ENCODE assay signal across 9 cellular contexts in the genomic region with DNA sequence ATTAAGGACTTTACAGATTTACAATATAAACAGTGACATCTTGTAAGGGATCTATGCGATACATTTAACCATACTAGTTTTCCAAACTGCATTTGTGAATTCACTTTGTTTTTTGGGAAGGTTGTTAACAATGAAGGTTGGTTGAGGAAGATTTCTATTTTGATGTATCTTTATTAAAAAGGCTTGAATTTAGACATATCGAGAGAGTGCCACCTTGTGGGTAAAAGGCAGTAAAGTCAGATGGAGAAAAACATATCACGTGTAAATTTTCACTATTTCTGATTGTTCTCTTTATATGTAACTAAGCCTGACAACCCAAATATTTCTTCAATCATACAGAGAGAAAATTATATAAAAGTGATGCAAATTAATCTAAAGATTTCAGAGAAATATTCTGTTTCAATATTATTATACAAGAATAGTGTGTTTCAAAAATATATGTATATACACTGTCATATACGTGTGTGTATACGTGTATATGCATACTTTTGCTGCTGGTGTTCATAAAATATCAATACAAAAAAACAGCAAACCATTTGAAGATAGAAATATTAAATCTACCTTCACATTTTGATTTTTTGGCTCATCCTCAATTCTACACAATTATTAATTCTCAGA.
A peak's percentile ranks its signal among the peaks of the same experiment; 100 is the strongest.
DNase-seq lines count a peak whose midpoint lies in the region; ATAC-seq and TF ChIP-seq lines count a peak whose summit lies in the region.
"Had no signal": no experiment of that assay in that cellular context is flagged by ENCODE, and none has a peak within 500 bp of the region (broad histone marks: within the 10 kb centered on the region; RNA-seq: fewer than 3 reads in every experiment).

No MANE protein-coding gene starts in this region.

- H3K27ac ChIP-seq in osteoblast (ENCODE audit: low read depth, low read length) (no peak overlapping the region), testis (no peak overlapping the region)
- H3K27ac ChIP-seq: skin epidermis had no signal

- H3K27me3 ChIP-seq in osteoblast (ENCODE audit: insufficient read depth, low read length) (no peaks in the 10 kb centered on the region), testis (no peaks in the 10 kb centered on the region)

- intact Hi-C loops in testis (cut with DNase I; ENCODE audit: low total_unique reads) = loop anchor here (5.0 kb wide), 1 partner anchor 224 kb away; no protein-coding TSS in a partner anchor

- H3K4me3 ChIP-seq in choroid plexus epithelial cell (ENCODE audit: low read depth, low read length) = no peak overlapping the region
- H3K4me3 ChIP-seq in osteoblast (ENCODE audit: insufficient read depth, low read length) = no peak overlapping the region
- no peak overlapping the region for H3K4me3 ChIP-seq in testis
- H3K4me3 ChIP-seq: skin epidermis had no signal

- H3K4me1 ChIP-seq in osteoblast (ENCODE audit: insufficient read depth, low read length) (no peaks in the 10 kb centered on the region), testis (no peaks in the 10 kb centered on the region)

- DNase-seq in GM10266 (ENCODE audit: extremely low spot score) = no peak
- DNase-seq in LoVo (ENCODE audit: low spot score) = peak; percentile 3
- peak; percentile 59 for DNase-seq in choroid plexus epithelial cell (ENCODE audit: low read depth)
- DNase-seq in osteoblast (ENCODE audit: insufficient read length, low spot score, missing footprints) = no peak
- DNase-seq in NCI-H526 treated with DMSO at 0.1 percent for 48 hours (lab: John Stamatoyannopoulos, UW) = no peak
- no peak for DNase-seq in NCI-H1930 (lab: John Stamatoyannopoulos, UW)
- DNase-seq in testis = no peak

- H3K36me3 ChIP-seq in osteoblast (ENCODE audit: insufficient read depth, low read length) = no peaks in the 10 kb centered on the region
- no peaks in the 10 kb centered on the region for H3K36me3 ChIP-seq in testis (ENCODE audit: low read depth, missing control alignments)

- no peak for ATAC-seq in HG03342 (IDR thresholded peaks at IDR 0.05; ENCODE audit: unreplicated experiment)

- no peaks in the 10 kb centered on the region for H4K20me1 ChIP-seq in osteoblast (ENCODE audit: insufficient read depth, low read length)

- no peaks in the 10 kb centered on the region for H3K79me2 ChIP-seq in osteoblast (ENCODE audit: insufficient read depth, low read length)

- no peak overlapping the region for H3K4me2 ChIP-seq in osteoblast (ENCODE audit: insufficient read depth, low read length)

- no peaks in the 10 kb centered on the region for H3K9me3 ChIP-seq in osteoblast (ENCODE audit: low read depth, low read length)
- H3K9me3 ChIP-seq in testis = no peaks in the 10 kb centered on the region

- peak; percentile 50 for TF ChIP-seq CTCF in GM10266 (IDR thresholded peaks at IDR 0.05; ENCODE audit: control insufficient read depth, insufficient read depth, low read depth, missing control alignments)
- peak; percentile 66 for TF ChIP-seq CTCF in choroid plexus epithelial cell (conservative IDR thresholded peaks at IDR 0.05; ENCODE audit: low read depth, low read length)
- peak; percentile 13 for TF ChIP-seq CTCF in osteoblast (IDR thresholded peaks at IDR 0.05; ENCODE audit: extremely low read depth, low read depth, low read length)
- peak in 1 of 3 experiments; percentile 11 for TF ChIP-seq CTCF in testis (IDR thresholded peaks at IDR 0.05)

- WGBS in testis, 2 donors = 38 to 51% methylated on average over 5 of the region's 5 CpGs

- no peak overlapping the region for H2AFZ ChIP-seq in osteoblast (ENCODE audit: low read length)

- no peak for TF ChIP-seq POLR2A in testis (IDR thresholded peaks at IDR 0.05)

Comparison
In these comparisons a context has a peak if more than half of its experiments do, and no peak if none do; other contexts are left out.
1. DNase-seq: peak in LoVo (single experiment) and choroid plexus epithelial cell (single experiment); none in GM10266 (single experiment), osteoblast (single experiment), NCI-H526 treated with DMSO at 0.1 percent for 48 hours (single experiment), NCI-H1930 (0 of 2) and testis (single experiment).